In genomic region chr2:230866704-230867561, GRCh38 we compare ENCODE assay signal across 8 cellular contexts. TPM values are rescaled to one million over a fixed set of nuclear protein-coding genes. Genes with fewer than 3 reads are reported as not detected.
DNase-seq lines count a peak whose midpoint lies in the region; ATAC-seq, FAIRE-seq and TF ChIP-seq lines count a peak whose summit lies in the region.

No MANE protein-coding gene starts in this region.

- H3K4me1 Mint-ChIP-seq in naive thymus-derived CD4-positive, alpha-beta T cell, result peaks cover 18 to 49% (median 44%) of the 10 kb centered on the region in 7 donors

- H3K27ac Mint-ChIP-seq in naive thymus-derived CD4-positive, alpha-beta T cell, result peak overlapping the region in 8 of 9 donors; percentile 52 to 93 (median 84)

- H3K27me3 ChIP-seq in WERI-Rb-1 (ENCODE audit: insufficient read depth, low read depth, severe bottlenecking), result no peaks in the 10 kb centered on the region
- H3K27me3 ChIP-seq in colonic mucosa, result no peaks in the 10 kb centered on the region
- H3K27me3 ChIP-seq in naive thymus-derived CD4-positive, alpha-beta T cell (ENCODE audit: control insufficient read depth in 2 of 2, insufficient read depth in 2 of 2, low read length in 2 of 2), result no peaks in the 10 kb centered on the region

- no peak overlapping the region for H3K4me3 ChIP-seq in WERI-Rb-1 (ENCODE audit: low read depth, low read length)
- peak overlapping the region; percentile 98 for H3K4me3 ChIP-seq in colonic mucosa
- no peak overlapping the region for H3K4me3 ChIP-seq in naive thymus-derived CD4-positive, alpha-beta T cell (ENCODE audit: low read length)

- CTCF ChIA-PET in naive thymus-derived CD4-positive, alpha-beta T cell (lab: Charles Lee), result interaction anchor here (0.7 to 1.4 kb wide), 3 partner anchors 11 to 122 kb away, joined by 3 to 4 read pairs (median 3); no protein-coding TSS in a partner anchor

- H3K9ac ChIP-seq in colonic mucosa (ENCODE audit: low read depth in 2 of 2, low read length in 2 of 2), result peak overlapping the region; percentile 54 to 93

- H3K36me3 ChIP-seq in WERI-Rb-1 (peaks cover 16% of the 10 kb centered on the region), colonic mucosa (no peaks in the 10 kb centered on the region)
- H3K36me3 ChIP-seq in naive thymus-derived CD4-positive, alpha-beta T cell (ENCODE audit: control insufficient read depth in 2 of 3, insufficient read depth in 3 of 3, low read length in 3 of 3), result peaks cover 0 to 4% (median 0%) of the 10 kb centered on the region in 3 experiments

- DNase-seq in DMS 273 (lab: John Stamatoyannopoulos, UW; ENCODE audit: unreplicated experiment) (peak; percentile 90), Kasumi-1 (lab: John Stamatoyannopoulos, UW) (peak; percentile 28 to 32), WERI-Rb-1 (no peak), colonic mucosa (peak; percentile 85), urothelium cell line (ENCODE audit: low spot score) (peak; percentile 53), A172 (ENCODE audit: low spot score) (no peak), HT-29 (ENCODE audit: low spot score) (no peak)
- peak; percentile 19 to 77 (median 68) for DNase-seq in naive thymus-derived CD4-positive, alpha-beta T cell

- peaks cover 0 to 51% (median 0%) of the 10 kb centered on the region in 5 donors for H3K27me3 Mint-ChIP-seq in naive thymus-derived CD4-positive, alpha-beta T cell

- H3K9me3 Mint-ChIP-seq in naive thymus-derived CD4-positive, alpha-beta T cell, result no peaks in the 10 kb centered on the region

- no peaks in the 10 kb centered on the region for H3K36me3 Mint-ChIP-seq in naive thymus-derived CD4-positive, alpha-beta T cell

- intact Hi-C loops in colonic mucosa (cut with DNase I), result no loop called here
- intact Hi-C loops in naive thymus-derived CD4-positive, alpha-beta T cell (cut with micrococcal nuclease), result loop anchor here in 1 of 2 donors (1.0 to 2.0 kb wide), 2 partner anchors 10 to 16 kb away; no protein-coding TSS in a partner anchor

- peak overlapping the region; percentile 92; the same call in 1 of the 2 replicates for H3K27ac ChIP-seq in WERI-Rb-1
- peak overlapping the region; percentile 97 for H3K27ac ChIP-seq in colonic mucosa
- peak overlapping the region; percentile 54 for H3K27ac ChIP-seq in naive thymus-derived CD4-positive, alpha-beta T cell (ENCODE audit: low read depth, low read length)

- FAIRE-seq in urothelium cell line (lab: Jason Lieb, UNC), result no peak

- no peak for TF ChIP-seq CTCF in WERI-Rb-1 (IDR thresholded peaks at IDR 0.05; ENCODE audit: low read depth, low read length)
- TF ChIP-seq CTCF in colonic mucosa (IDR thresholded peaks at IDR 0.05), result no peak

- H3K4me1 ChIP-seq in colonic mucosa, result peaks cover 44% of the 10 kb centered on the region
- peaks cover 24 to 27% of the 10 kb centered on the region in 2 donors for H3K4me1 ChIP-seq in naive thymus-derived CD4-positive, alpha-beta T cell (ENCODE audit: control insufficient read depth in 2 of 2, insufficient read depth in 2 of 2, low read length in 2 of 2)

- peak overlapping the region; percentile 13 to 98 (median 80) for H3K4me3 Mint-ChIP-seq in naive thymus-derived CD4-positive, alpha-beta T cell

- POLR2A ChIA-PET in naive thymus-derived CD4-positive, alpha-beta T cell (lab: Charles Lee), result interaction anchor here (0.6 to 1.4 kb wide), 3 partner anchors 11 to 149 kb away, joined by 3 to 4 read pairs (median 3); no protein-coding TSS in a partner anchor

- no peaks in the 10 kb centered on the region for H3K9me3 ChIP-seq in WERI-Rb-1 (ENCODE audit: severe bottlenecking)
- no peaks in the 10 kb centered on the region for H3K9me3 ChIP-seq in colonic mucosa
- H3K9me3 ChIP-seq in naive thymus-derived CD4-positive, alpha-beta T cell (ENCODE audit: control insufficient read depth in 2 of 3, low read length in 3 of 3), result no peaks in the 10 kb centered on the region

- peak; percentile 41 for ATAC-seq in naive thymus-derived CD4-positive, alpha-beta T cell

RNA-seq across cellular contexts. Expression of gene ITM2C, which starts 2.2 kb away (rescaled TPM):
- total RNA-seq in colonic mucosa, result 1,000 to 10,000 TPM; 1,192 to 1,707 TPM
- 10 to 100 TPM in 4 of 5 experiments, 1 to 10 TPM in 1; 7.4 to 27.7 (median 24.7) TPM for total RNA-seq in naive thymus-derived CD4-positive, alpha-beta T cell
- 10 to 100 TPM; 36.2 to 37.4 TPM for polyA plus RNA-seq in naive thymus-derived CD4-positive, alpha-beta T cell
- 52.0 and 53.4 TPM in 2 replicates for total RNA-seq in A172 (2014; rRNA removed; shearing (Covaris generic))
- 79.9 and 87.1 TPM in 2 replicates for total RNA-seq in HT-29 (2014; rRNA removed; shearing (Covaris generic))

RNA-seq across cellular contexts. Expression of gene GPR55, which starts 58.1 kb away (rescaled TPM):
- 1 to 10 TPM in 1 of 2 donors, under 1 TPM in 1; 0.35 to 1.0 TPM for total RNA-seq in colonic mucosa
- total RNA-seq in naive thymus-derived CD4-positive, alpha-beta T cell, result 1 to 10 TPM; 1.3 to 8.8 (median 2.5) TPM
- polyA plus RNA-seq in naive thymus-derived CD4-positive, alpha-beta T cell, result 1 to 10 TPM; 1.4 to 1.5 TPM
- total RNA-seq in A172 (2014; rRNA removed; shearing (Covaris generic)), result 0.24 TPM in 1 of 2 replicates, not detected in the other
- not detected in 2 replicates for total RNA-seq in HT-29 (2014; rRNA removed; shearing (Covaris generic))

Comparison
In these comparisons a context has a peak if more than half of its experiments do, and no peak if none do; other contexts are left out.
1. DNase-seq: peak in DMS 273 (single experiment), Kasumi-1 (2 of 2), colonic mucosa (single experiment), naive thymus-derived CD4-positive, alpha-beta T cell (9 of 9) and urothelium cell line (single experiment); none in WERI-Rb-1 (single experiment), A172 (single experiment) and HT-29 (single experiment).
2. RNA of gene ITM2C, which starts 2.2 kb away (total RNA-seq): 1,192 to 1,707 TPM in colonic mucosa; 79.9 to 87.1 TPM in HT-29, 52.0 to 53.4 TPM in A172 and 7.4 to 27.7 TPM in naive thymus-derived CD4-positive, alpha-beta T cell; every median in the first group is over 10 times any median in the second.
3. Peak in every context shown above with its lines, with median percentiles within 50 percentile points of each other: H3K27ac ChIP-seq.